Comparison of ENCODE assay signal across 21 cellular contexts in the genomic region with DNA sequence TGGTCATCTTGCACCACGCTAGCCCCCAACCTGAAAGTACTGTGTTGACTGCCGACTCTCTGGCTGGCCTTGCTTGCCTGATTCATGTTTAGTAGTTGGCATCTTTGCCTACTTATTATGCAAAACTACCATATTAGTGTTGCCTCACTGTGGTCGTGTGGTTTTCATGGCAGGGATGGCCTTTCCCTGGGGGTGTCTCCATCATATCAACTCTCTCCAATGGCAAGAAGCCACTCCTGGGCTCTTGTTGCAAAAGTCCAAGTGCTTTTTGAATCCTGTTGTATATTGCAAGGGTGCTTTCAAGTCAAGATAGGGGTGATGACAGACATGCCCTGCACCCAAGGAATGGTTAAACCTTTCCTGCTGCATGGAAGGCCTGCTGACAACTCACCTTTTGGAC. TPM values are rescaled to one million over a fixed set of nuclear protein-coding genes. Genes with fewer than 3 reads are reported as not detected.
A peak's percentile ranks its signal among the peaks of the same experiment; 100 is the strongest.
DNase-seq lines count a peak whose midpoint lies in the region; ATAC-seq and TF ChIP-seq lines count a peak whose summit lies in the region.
"Had no signal": no experiment of that assay in that cellular context is flagged by ENCODE, and none has a peak within 500 bp of the region (broad histone marks: within the 10 kb centered on the region; RNA-seq: fewer than 3 reads in every experiment).

No MANE protein-coding gene starts in this region.

- no peaks in the 10 kb centered on the region for H3K79me2 ChIP-seq in GM23338 (replicated peaks; ENCODE audit: insufficient read depth)
- H3K79me2 ChIP-seq in neural progenitor cell (ENCODE audit: low read depth) = no peaks in the 10 kb centered on the region

- CTCF ChIA-PET in activated naive CD4-positive, alpha-beta T cell treated with anti-CD3 and anti-CD28 coated beads, Interleukin-2, amount 10 ng/mL, durations not matched to agents 7 days and 5 days (lab: Charles Lee) = no interaction called here
- CTCF ChIA-PET in CD8-positive, alpha-beta memory T cell (lab: Charles Lee) = no interaction called here

- no peak overlapping the region for H3K4me2 ChIP-seq in GM23338
- H3K4me2 ChIP-seq in neural progenitor cell = no peak overlapping the region
- H3K4me2 ChIP-seq: A549 had no signal

- no peak overlapping the region for H3K4me3 ChIP-seq in GM23338
- H3K4me3 ChIP-seq in neural progenitor cell = no peak overlapping the region
- no peak overlapping the region for H3K4me3 ChIP-seq in CD8-positive, alpha-beta memory T cell (ENCODE audit: low read length)
- H3K4me3 ChIP-seq: A549 had no signal

- H3K27me3 Mint-ChIP-seq in GM23338 (ENCODE audit: insufficient read depth, low read depth, poor library complexity) (no peaks in the 10 kb centered on the region), neural progenitor cell (ENCODE audit: insufficient read depth, low read depth) (peaks cover 4% of the 10 kb centered on the region)
- H3K27me3 Mint-ChIP-seq in activated naive CD4-positive, alpha-beta T cell treated with anti-CD3 and anti-CD28 coated beads, Interleukin-2, amount 10 ng/mL, durations not matched to agents 7 days and 5 days = peaks cover 9% of the 10 kb centered on the region
- peaks cover 0 to 4% of the 10 kb centered on the region in 2 donors for H3K27me3 Mint-ChIP-seq in CD8-positive, alpha-beta memory T cell

- no peak overlapping the region for H3K9ac ChIP-seq in neural progenitor cell

- H3K27me3 ChIP-seq in GM23338 (ENCODE audit: insufficient read depth) (no peaks in the 10 kb centered on the region), neural progenitor cell (no peaks in the 10 kb centered on the region)
- H3K27me3 ChIP-seq in CD8-positive, alpha-beta memory T cell (ENCODE audit: insufficient read depth, low read length, poor library complexity, severe bottlenecking) = no peaks in the 10 kb centered on the region

- H3K27ac ChIP-seq in GM23338 (ENCODE audit: low read depth) (no peak overlapping the region), neural progenitor cell (no peak overlapping the region)
- no peak overlapping the region for H3K27ac ChIP-seq in CD8-positive, alpha-beta memory T cell (ENCODE audit: low read depth, low read length)
- H3K27ac ChIP-seq: A549, C4-2B had no signal

- no peaks in the 10 kb centered on the region for H3K36me3 ChIP-seq in GM23338 (ENCODE audit: insufficient read depth)
- H3K36me3 ChIP-seq in neural progenitor cell = no peaks in the 10 kb centered on the region
- no peaks in the 10 kb centered on the region for H3K36me3 ChIP-seq in CD8-positive, alpha-beta memory T cell (ENCODE audit: insufficient read depth, low read length)

- H3F3A ChIP-seq in GM23338 (replicated peaks; ENCODE audit: low read depth) (no peaks in the 10 kb centered on the region), neural progenitor cell (ENCODE audit: low read depth) (no peaks in the 10 kb centered on the region)

- H3K36me3 Mint-ChIP-seq in GM23338 (ENCODE audit: low read depth) (no peaks in the 10 kb centered on the region), neural progenitor cell (no peaks in the 10 kb centered on the region)
- no peaks in the 10 kb centered on the region for H3K36me3 Mint-ChIP-seq in activated naive CD4-positive, alpha-beta T cell treated with anti-CD3 and anti-CD28 coated beads, Interleukin-2, amount 10 ng/mL, durations not matched to agents 7 days and 5 days
- H3K36me3 Mint-ChIP-seq in CD8-positive, alpha-beta memory T cell = peaks cover 0 to 8% (median 4%) of the 10 kb centered on the region in 3 donors
- H3K36me3 Mint-ChIP-seq: CD8-positive, alpha-beta T cell had no signal

- ATAC-seq in GM23338 = no peak
- ATAC-seq: A549; CD8-positive, alpha-beta T cell; PC-3 had no signal

- H4K20me1 ChIP-seq in GM23338 (replicated peaks; ENCODE audit: insufficient read depth) (no peaks in the 10 kb centered on the region), neural progenitor cell (ENCODE audit: low read depth) (no peaks in the 10 kb centered on the region)

- H3K4me1 Mint-ChIP-seq in GM23338 (peaks cover 14% of the 10 kb centered on the region), neural progenitor cell (peaks cover 13% of the 10 kb centered on the region)
- peaks cover 10% of the 10 kb centered on the region for H3K4me1 Mint-ChIP-seq in activated naive CD4-positive, alpha-beta T cell treated with anti-CD3 and anti-CD28 coated beads, Interleukin-2, amount 10 ng/mL, durations not matched to agents 7 days and 5 days
- H3K4me1 Mint-ChIP-seq in CD8-positive, alpha-beta memory T cell = peaks cover 5 to 6% (median 5%) of the 10 kb centered on the region in 3 donors

- H3K4me3 Mint-ChIP-seq in GM23338 (no peak overlapping the region), neural progenitor cell (no peak overlapping the region)
- H3K4me3 Mint-ChIP-seq in activated naive CD4-positive, alpha-beta T cell treated with anti-CD3 and anti-CD28 coated beads, Interleukin-2, amount 10 ng/mL, durations not matched to agents 7 days and 5 days = no peak overlapping the region
- H3K4me3 Mint-ChIP-seq in CD8-positive, alpha-beta memory T cell = no peak overlapping the region
- H3K4me3 Mint-ChIP-seq: B cell; CD8-positive, alpha-beta T cell had no signal

- no peak overlapping the region for H2AFZ ChIP-seq in GM23338
- H2AFZ ChIP-seq in neural progenitor cell (replicated peaks) = no peak overlapping the region

- peak; percentile 14 for DNase-seq in GM23338 (ENCODE audit: low spot score)
- peak; percentile 84 for DNase-seq in M059J (ENCODE audit: low read depth)
- DNase-seq in fibroblast of gingiva (ENCODE audit: low read depth) = peak; percentile 46
- DNase-seq in neural progenitor cell (ENCODE audit: low spot score) = no peak
- no peak for DNase-seq in COR-L47 (lab: John Stamatoyannopoulos, UW)
- no peak for DNase-seq in activated naive CD4-positive, alpha-beta T cell treated with anti-CD3 and anti-CD28 coated beads, Interleukin-2, amount 10 ng/mL, durations not matched to agents 7 days and 5 days
- no peak for DNase-seq in CD8-positive, alpha-beta memory T cell
- DNase-seq: Calu3; CD8-positive, alpha-beta T cell; H7; NCI-H1105 treated with DMSO at 0.1 percent for 48 hours; NCI-H146; NCI-H1930; NCI-H82; NK-92 treated with Interleukin-12 subunit alpha and Interleukin-12 subunit beta, amount 100 ng/mL, for 24 hours; PC-3; RPMI8226; SHP77 treated with DMSO at 0.1 percent for 48 hours had no signal

- H3K9me3 Mint-ChIP-seq in GM23338 (no peaks in the 10 kb centered on the region), neural progenitor cell (peaks cover 3% of the 10 kb centered on the region)
- peaks cover 4% of the 10 kb centered on the region for H3K9me3 Mint-ChIP-seq in activated naive CD4-positive, alpha-beta T cell treated with anti-CD3 and anti-CD28 coated beads, Interleukin-2, amount 10 ng/mL, durations not matched to agents 7 days and 5 days
- peaks cover 0 to 4% (median 0%) of the 10 kb centered on the region in 5 donors for H3K9me3 Mint-ChIP-seq in CD8-positive, alpha-beta memory T cell

- no peaks in the 10 kb centered on the region for H3K9me3 ChIP-seq in neural progenitor cell (ENCODE audit: low read depth)
- H3K9me3 ChIP-seq in CD8-positive, alpha-beta memory T cell (ENCODE audit: low read length) = no peaks in the 10 kb centered on the region
- H3K9me3 ChIP-seq: A549 had no signal

- H3K27ac Mint-ChIP-seq in GM23338 = no peak overlapping the region
- peak overlapping the region; percentile 39 for H3K27ac Mint-ChIP-seq in neural progenitor cell
- H3K27ac Mint-ChIP-seq in activated naive CD4-positive, alpha-beta T cell treated with anti-CD3 and anti-CD28 coated beads, Interleukin-2, amount 10 ng/mL, durations not matched to agents 7 days and 5 days = no peak overlapping the region
- H3K27ac Mint-ChIP-seq in CD8-positive, alpha-beta memory T cell = no peak overlapping the region
- H3K27ac Mint-ChIP-seq: B cell; CD8-positive, alpha-beta T cell had no signal

- H3K9me2 ChIP-seq in GM23338 (ENCODE audit: insufficient read depth) = peaks cover 15% of the 10 kb centered on the region; the same call in 1 of the 2 replicates

- H3K4me1 ChIP-seq in GM23338 (ENCODE audit: insufficient read depth) (peaks cover 15% of the 10 kb centered on the region), neural progenitor cell (no peaks in the 10 kb centered on the region)
- no peaks in the 10 kb centered on the region for H3K4me1 ChIP-seq in CD8-positive, alpha-beta memory T cell (ENCODE audit: insufficient read depth, low read length)

- no peak for TF ChIP-seq CTCF in GM23338 (conservative IDR thresholded peaks at IDR 0.05; ENCODE audit: low read depth in 2 of 2)
- TF ChIP-seq CTCF in neural progenitor cell (IDR thresholded peaks at IDR 0.05) = no peak

- POLR2A ChIA-PET in CD8-positive, alpha-beta memory T cell (lab: Charles Lee) = no interaction called here

TF ChIP-seq in GM23338, 12 proteins besides CTCF, POLR2A, EP300 and RAD21 (continues in another document):
- TF ChIP-seq ZNF114 (CRISPR knock-in tag; IDR thresholded peaks at IDR 0.05) = no peak

RNA-seq across cellular contexts. Expression of a gene that starts 39.4 kb away (rescaled TPM):
- total RNA-seq in GM23338 (2014; rRNA removed; shearing (Covaris generic)) = 45.1 and 46.6 TPM in 2 replicates
- 18.5 and 21.9 TPM in 2 replicates for polyA plus RNA-seq in GM23338 (2016; fragmentation: Nextera tagmentation; extraction: Ambion mirVana)
- 1.4 and 5.8 TPM in 2 replicates for total RNA-seq in M059J (2014; rRNA removed; shearing (Covaris generic))
- 39.8 and 49.0 TPM in 2 replicates for total RNA-seq in neural progenitor cell (ENCODE audit: low replicate concordance)
- total RNA-seq in CD8-positive, alpha-beta memory T cell = 10 to 100 TPM; 45.8 to 48.3 TPM
- polyA plus RNA-seq in CD8-positive, alpha-beta memory T cell = 123 TPM

Comparison
In these comparisons a context has a peak if more than half of its experiments do, and no peak if none do; other contexts are left out.
1. DNase-seq: peak in GM23338 (single experiment), M059J (single experiment) and fibroblast of gingiva (single experiment); none in neural progenitor cell (single experiment), COR-L47 (single experiment), activated naive CD4-positive, alpha-beta T cell treated with anti-CD3 and anti-CD28 coated beads, Interleukin-2, amount 10 ng/mL, durations not matched to agents 7 days and 5 days (single experiment) and CD8-positive, alpha-beta memory T cell (0 of 5).